ENCODE assay signal across 2 cellular contexts in the genomic region with DNA sequence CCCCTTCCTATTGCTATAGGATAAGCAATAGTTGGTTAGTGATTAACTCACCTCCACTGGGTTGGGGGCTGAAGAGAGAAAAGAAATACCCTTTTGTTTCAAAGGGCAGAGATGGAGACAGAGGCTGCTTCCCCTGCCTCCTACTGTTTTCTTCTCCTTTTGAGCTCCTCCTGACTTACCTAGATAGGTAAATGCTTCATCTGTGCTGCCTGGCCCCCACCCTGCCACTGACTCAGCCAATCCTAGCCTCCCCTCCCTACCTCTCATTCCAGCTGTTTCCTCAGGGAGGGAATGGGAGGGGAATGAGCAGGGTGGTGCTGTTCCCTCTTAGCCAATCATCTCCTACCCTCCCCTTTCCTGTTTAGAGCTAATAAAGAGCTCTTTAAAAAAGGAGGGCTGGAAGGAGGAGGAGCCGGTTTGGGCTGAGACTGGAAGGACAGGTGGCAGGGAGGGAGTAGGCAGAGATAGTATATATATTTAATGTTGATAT.
TF ChIP-seq lines count a peak whose summit lies in the region.

A gene (minus strand): TSS at position 229 of the 490 bp plus-strand sequence. CDS start 5,158 bp downstream, outside the sequence.

TF ChIP-seq in WTC11, 78 proteins besides CTCF, POLR2A, EP300 and RAD21 (continued from another document):
- TF ChIP-seq, protein P1, sequence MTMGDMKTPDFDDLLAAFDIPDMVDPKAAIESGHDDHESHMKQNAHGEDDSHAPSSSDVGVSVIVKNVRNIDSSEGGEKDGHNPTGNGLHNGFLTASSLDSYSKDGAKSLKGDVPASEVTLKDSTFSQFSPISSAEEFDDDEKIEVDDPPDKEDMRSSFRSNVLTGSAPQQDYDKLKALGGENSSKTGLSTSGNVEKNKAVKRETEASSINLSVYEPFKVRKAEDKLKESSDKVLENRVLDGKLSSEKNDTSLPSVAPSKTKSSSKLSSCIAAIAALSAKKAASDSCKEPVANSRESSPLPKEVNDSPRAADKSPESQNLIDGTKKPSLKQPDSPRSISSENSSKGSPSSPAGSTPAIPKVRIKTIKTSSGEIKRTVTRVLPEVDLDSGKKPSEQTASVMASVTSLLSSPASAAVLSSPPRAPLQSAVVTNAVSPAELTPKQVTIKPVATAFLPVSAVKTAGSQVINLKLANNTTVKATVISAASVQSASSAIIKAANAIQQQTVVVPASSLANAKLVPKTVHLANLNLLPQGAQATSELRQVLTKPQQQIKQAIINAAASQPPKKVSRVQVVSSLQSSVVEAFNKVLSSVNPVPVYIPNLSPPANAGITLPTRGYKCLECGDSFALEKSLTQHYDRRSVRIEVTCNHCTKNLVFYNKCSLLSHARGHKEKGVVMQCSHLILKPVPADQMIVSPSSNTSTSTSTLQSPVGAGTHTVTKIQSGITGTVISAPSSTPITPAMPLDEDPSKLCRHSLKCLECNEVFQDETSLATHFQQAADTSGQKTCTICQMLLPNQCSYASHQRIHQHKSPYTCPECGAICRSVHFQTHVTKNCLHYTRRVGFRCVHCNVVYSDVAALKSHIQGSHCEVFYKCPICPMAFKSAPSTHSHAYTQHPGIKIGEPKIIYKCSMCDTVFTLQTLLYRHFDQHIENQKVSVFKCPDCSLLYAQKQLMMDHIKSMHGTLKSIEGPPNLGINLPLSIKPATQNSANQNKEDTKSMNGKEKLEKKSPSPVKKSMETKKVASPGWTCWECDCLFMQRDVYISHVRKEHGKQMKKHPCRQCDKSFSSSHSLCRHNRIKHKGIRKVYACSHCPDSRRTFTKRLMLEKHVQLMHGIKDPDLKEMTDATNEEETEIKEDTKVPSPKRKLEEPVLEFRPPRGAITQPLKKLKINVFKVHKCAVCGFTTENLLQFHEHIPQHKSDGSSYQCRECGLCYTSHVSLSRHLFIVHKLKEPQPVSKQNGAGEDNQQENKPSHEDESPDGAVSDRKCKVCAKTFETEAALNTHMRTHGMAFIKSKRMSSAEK (CRISPR knock-in tag; IDR thresholded peaks at IDR 0.05; ENCODE audit: borderline replicate concordance), result no peak
- TF ChIP-seq SMAD3 (CRISPR knock-in tag; IDR thresholded peaks at IDR 0.05; ENCODE audit: borderline replicate concordance) (no peak), GRHL2 (CRISPR knock-in tag; IDR thresholded peaks at IDR 0.05; ENCODE audit: insufficient replicate concordance, severe bottlenecking) (no peak)

TF ChIP-seq in HepG2, 621 proteins besides CTCF, POLR2A, EP300 and RAD21 (continues in another document):
- TF ChIP-seq, protein P2, sequence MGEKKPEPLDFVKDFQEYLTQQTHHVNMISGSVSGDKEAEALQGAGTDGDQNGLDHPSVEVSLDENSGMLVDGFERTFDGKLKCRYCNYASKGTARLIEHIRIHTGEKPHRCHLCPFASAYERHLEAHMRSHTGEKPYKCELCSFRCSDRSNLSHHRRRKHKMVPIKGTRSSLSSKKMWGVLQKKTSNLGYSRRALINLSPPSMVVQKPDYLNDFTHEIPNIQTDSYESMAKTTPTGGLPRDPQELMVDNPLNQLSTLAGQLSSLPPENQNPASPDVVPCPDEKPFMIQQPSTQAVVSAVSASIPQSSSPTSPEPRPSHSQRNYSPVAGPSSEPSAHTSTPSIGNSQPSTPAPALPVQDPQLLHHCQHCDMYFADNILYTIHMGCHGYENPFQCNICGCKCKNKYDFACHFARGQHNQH (CRISPR knock-in tag; IDR thresholded peaks at IDR 0.05), result 0 out of 2 replicates have a peak, but pooled peaks have one; percentile 15
- TF ChIP-seq ZNF724P (CRISPR knock-in tag; IDR thresholded peaks at IDR 0.05; ENCODE audit: borderline replicate concordance) (no peak), NFYC (CRISPR knock-in tag; IDR thresholded peaks at IDR 0.05) (peak; percentile 67), NFKBIZ (CRISPR knock-in tag; IDR thresholded peaks at IDR 0.05) (0 out of 2 replicates have a peak, but pooled peaks have one; percentile 29), FOSL2 (CRISPR knock-in tag; IDR thresholded peaks at IDR 0.05) (peak; percentile 61; the same call in 1 of the 2 replicates), ETV5 (CRISPR knock-in tag; IDR thresholded peaks at IDR 0.05; ENCODE audit: borderline replicate concordance) (peak; percentile 13; the same call in 1 of the 2 replicates), XRCC5 (optimal IDR thresholded peaks at IDR 0.05; ENCODE audit: low read length) (peak; percentile 66), ZNF143 (CRISPR knock-in tag; IDR thresholded peaks at IDR 0.05) (0 out of 2 replicates have a peak, but pooled peaks have one; percentile 25), ZFP36L1 (CRISPR knock-in tag; IDR thresholded peaks at IDR 0.05) (no peak), POGZ (CRISPR knock-in tag; IDR thresholded peaks at IDR 0.05) (0 out of 2 replicates have a peak, but pooled peaks have one; percentile 38), NFYB (CRISPR knock-in tag; IDR thresholded peaks at IDR 0.05) (peak; percentile 60), YEATS4 (CRISPR knock-in tag; IDR thresholded peaks at IDR 0.05; ENCODE audit: borderline replicate concordance) (0 out of 2 replicates have a peak, but pooled peaks have one; percentile 25), SAP130 (CRISPR knock-in tag; IDR thresholded peaks at IDR 0.05; ENCODE audit: low read depth) (peak; percentile 73), TCF12 (IDR thresholded peaks at IDR 0.05) (no peak), TCF12 (CRISPR knock-in tag; IDR thresholded peaks at IDR 0.05) (no peak), GATAD2A (CRISPR knock-in tag; IDR thresholded peaks at IDR 0.05) (peak; percentile 58), HDAC2 (CRISPR knock-in tag; IDR thresholded peaks at IDR 0.05) (peak; percentile 25; the same call in 1 of the 2 replicates), FOXA3 (CRISPR knock-in tag; IDR thresholded peaks at IDR 0.05) (0 out of 2 replicates have a peak, but pooled peaks have one; percentile 4), NCOA1 (CRISPR knock-in tag; IDR thresholded peaks at IDR 0.05) (no peak), NBN (conservative IDR thresholded peaks at IDR 0.05) (no peak)
- TF ChIP-seq, protein P3, sequence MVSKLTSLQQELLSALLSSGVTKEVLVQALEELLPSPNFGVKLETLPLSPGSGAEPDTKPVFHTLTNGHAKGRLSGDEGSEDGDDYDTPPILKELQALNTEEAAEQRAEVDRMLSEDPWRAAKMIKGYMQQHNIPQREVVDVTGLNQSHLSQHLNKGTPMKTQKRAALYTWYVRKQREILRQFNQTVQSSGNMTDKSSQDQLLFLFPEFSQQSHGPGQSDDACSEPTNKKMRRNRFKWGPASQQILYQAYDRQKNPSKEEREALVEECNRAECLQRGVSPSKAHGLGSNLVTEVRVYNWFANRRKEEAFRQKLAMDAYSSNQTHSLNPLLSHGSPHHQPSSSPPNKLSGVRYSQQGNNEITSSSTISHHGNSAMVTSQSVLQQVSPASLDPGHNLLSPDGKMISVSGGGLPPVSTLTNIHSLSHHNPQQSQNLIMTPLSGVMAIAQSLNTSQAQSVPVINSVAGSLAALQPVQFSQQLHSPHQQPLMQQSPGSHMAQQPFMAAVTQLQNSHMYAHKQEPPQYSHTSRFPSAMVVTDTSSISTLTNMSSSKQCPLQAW (CRISPR knock-in tag; IDR thresholded peaks at IDR 0.05), result peak; percentile 23; the same call in 1 of the 2 replicates
- TF ChIP-seq, protein P4, sequence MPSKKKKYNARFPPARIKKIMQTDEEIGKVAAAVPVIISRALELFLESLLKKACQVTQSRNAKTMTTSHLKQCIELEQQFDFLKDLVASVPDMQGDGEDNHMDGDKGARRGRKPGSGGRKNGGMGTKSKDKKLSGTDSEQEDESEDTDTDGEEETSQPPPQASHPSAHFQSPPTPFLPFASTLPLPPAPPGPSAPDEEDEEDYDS (CRISPR knock-in tag; IDR thresholded peaks at IDR 0.05), result peak; percentile 81
- TF ChIP-seq, protein P5, sequence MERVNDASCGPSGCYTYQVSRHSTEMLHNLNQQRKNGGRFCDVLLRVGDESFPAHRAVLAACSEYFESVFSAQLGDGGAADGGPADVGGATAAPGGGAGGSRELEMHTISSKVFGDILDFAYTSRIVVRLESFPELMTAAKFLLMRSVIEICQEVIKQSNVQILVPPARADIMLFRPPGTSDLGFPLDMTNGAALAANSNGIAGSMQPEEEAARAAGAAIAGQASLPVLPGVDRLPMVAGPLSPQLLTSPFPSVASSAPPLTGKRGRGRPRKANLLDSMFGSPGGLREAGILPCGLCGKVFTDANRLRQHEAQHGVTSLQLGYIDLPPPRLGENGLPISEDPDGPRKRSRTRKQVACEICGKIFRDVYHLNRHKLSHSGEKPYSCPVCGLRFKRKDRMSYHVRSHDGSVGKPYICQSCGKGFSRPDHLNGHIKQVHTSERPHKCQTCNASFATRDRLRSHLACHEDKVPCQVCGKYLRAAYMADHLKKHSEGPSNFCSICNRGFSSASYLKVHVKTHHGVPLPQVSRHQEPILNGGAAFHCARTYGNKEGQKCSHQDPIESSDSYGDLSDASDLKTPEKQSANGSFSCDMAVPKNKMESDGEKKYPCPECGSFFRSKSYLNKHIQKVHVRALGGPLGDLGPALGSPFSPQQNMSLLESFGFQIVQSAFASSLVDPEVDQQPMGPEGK (CRISPR knock-in tag; IDR thresholded peaks at IDR 0.05), result peak; percentile 88
- TF ChIP-seq, protein P6, sequence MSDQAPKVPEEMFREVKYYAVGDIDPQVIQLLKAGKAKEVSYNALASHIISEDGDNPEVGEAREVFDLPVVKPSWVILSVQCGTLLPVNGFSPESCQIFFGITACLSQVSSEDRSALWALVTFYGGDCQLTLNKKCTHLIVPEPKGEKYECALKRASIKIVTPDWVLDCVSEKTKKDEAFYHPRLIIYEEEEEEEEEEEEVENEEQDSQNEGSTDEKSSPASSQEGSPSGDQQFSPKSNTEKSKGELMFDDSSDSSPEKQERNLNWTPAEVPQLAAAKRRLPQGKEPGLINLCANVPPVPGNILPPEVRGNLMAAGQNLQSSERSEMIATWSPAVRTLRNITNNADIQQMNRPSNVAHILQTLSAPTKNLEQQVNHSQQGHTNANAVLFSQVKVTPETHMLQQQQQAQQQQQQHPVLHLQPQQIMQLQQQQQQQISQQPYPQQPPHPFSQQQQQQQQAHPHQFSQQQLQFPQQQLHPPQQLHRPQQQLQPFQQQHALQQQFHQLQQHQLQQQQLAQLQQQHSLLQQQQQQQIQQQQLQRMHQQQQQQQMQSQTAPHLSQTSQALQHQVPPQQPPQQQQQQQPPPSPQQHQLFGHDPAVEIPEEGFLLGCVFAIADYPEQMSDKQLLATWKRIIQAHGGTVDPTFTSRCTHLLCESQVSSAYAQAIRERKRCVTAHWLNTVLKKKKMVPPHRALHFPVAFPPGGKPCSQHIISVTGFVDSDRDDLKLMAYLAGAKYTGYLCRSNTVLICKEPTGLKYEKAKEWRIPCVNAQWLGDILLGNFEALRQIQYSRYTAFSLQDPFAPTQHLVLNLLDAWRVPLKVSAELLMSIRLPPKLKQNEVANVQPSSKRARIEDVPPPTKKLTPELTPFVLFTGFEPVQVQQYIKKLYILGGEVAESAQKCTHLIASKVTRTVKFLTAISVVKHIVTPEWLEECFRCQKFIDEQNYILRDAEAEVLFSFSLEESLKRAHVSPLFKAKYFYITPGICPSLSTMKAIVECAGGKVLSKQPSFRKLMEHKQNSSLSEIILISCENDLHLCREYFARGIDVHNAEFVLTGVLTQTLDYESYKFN (CRISPR knock-in tag; conservative IDR thresholded peaks at IDR 0.05), result no peak
- TF ChIP-seq, protein P7, sequence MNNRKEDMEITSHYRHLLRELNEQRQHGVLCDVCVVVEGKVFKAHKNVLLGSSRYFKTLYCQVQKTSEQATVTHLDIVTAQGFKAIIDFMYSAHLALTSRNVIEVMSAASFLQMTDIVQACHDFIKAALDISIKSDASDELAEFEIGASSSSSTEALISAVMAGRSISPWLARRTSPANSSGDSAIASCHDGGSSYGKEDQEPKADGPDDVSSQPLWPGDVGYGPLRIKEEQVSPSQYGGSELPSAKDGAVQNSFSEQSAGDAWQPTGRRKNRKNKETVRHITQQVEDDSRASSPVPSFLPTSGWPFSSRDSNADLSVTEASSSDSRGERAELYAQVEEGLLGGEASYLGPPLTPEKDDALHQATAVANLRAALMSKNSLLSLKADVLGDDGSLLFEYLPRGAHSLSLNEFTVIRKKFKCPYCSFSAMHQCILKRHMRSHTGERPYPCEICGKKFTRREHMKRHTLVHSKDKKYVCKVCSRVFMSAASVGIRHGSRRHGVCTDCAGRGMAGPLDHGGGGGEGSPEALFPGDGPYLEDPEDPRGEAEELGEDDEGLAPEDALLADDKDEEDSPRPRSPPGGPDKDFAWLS (CRISPR knock-in tag; IDR thresholded peaks at IDR 0.05; ENCODE audit: borderline replicate concordance), result no peak
- TF ChIP-seq, protein P8, sequence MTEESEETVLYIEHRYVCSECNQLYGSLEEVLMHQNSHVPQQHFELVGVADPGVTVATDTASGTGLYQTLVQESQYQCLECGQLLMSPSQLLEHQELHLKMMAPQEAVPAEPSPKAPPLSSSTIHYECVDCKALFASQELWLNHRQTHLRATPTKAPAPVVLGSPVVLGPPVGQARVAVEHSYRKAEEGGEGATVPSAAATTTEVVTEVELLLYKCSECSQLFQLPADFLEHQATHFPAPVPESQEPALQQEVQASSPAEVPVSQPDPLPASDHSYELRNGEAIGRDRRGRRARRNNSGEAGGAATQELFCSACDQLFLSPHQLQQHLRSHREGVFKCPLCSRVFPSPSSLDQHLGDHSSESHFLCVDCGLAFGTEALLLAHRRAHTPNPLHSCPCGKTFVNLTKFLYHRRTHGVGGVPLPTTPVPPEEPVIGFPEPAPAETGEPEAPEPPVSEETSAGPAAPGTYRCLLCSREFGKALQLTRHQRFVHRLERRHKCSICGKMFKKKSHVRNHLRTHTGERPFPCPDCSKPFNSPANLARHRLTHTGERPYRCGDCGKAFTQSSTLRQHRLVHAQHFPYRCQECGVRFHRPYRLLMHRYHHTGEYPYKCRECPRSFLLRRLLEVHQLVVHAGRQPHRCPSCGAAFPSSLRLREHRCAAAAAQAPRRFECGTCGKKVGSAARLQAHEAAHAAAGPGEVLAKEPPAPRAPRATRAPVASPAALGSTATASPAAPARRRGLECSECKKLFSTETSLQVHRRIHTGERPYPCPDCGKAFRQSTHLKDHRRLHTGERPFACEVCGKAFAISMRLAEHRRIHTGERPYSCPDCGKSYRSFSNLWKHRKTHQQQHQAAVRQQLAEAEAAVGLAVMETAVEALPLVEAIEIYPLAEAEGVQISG (CRISPR knock-in tag; IDR thresholded peaks at IDR 0.05), result 0 out of 2 replicates have a peak, but pooled peaks have one; percentile 22
- TF ChIP-seq, protein P9, sequence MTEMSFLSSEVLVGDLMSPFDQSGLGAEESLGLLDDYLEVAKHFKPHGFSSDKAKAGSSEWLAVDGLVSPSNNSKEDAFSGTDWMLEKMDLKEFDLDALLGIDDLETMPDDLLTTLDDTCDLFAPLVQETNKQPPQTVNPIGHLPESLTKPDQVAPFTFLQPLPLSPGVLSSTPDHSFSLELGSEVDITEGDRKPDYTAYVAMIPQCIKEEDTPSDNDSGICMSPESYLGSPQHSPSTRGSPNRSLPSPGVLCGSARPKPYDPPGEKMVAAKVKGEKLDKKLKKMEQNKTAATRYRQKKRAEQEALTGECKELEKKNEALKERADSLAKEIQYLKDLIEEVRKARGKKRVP (CRISPR knock-in tag; IDR thresholded peaks at IDR 0.05), result no peak
- TF ChIP-seq, protein P10, sequence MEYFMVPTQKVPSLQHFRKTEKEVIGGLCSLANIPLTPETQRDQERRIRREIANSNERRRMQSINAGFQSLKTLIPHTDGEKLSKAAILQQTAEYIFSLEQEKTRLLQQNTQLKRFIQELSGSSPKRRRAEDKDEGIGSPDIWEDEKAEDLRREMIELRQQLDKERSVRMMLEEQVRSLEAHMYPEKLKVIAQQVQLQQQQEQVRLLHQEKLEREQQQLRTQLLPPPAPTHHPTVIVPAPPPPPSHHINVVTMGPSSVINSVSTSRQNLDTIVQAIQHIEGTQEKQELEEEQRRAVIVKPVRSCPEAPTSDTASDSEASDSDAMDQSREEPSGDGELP (IDR thresholded peaks at IDR 0.05; ENCODE audit: borderline replicate concordance, low read depth), result peak; percentile 94
